Comparison of ENCODE assay signal across 11 cellular contexts in the genomic region with DNA sequence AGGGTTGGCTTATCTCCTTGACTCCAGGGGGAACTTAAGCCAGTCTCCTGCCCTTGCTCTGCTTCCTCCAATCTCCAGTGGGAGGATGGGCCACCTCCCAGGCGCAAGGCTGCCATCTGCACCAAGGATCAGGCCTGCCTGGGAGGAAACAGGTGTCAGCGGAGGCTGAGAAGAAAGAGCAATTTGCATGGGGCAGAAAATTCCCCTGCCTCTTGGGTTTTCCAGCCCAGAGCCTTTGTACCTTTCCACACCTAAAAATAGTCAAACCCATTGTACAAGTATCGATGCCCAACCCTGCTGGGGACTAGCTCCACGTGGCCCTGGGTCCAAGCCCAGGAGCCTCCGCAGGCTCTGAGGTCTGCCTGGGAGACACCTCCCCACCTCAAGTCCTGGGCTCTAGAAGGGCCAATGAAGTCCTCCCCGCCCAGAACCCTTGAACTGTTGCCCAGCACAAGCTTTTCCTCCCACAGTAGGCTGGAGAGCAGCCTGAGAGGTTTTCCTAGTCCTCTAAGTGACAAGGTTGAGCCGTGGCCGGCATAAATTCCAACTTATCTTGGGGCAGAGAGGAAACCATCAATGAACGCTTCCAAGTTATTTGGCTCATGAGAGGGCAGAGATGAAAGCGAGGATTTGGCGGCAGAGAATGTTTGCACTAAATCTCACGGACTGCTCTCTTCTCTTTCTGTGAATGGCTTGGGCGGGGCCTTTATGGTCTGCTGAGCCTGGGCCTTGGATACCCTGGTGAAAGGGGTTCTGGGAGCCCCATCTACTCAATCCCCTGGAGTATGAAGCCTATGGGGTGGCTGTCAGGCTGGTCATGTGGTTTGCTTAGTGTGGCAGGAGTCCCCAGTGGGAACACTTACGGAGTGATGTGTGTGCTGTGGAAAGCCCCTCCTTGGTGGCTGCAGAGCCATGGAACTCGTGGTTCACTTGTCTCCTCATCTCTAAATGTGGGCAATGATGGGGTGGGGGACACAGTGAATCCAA. TPM values are rescaled to one million over a fixed set of nuclear protein-coding genes. Genes with fewer than 3 reads are reported as not detected.
DNase-seq lines count a peak whose midpoint lies in the region; ATAC-seq, FAIRE-seq and TF ChIP-seq lines count a peak whose summit lies in the region.
"Had no signal": no experiment of that assay in that cellular context is flagged by ENCODE, and none has a peak within 500 bp of the region (broad histone marks: within the 10 kb centered on the region; RNA-seq: fewer than 3 reads in every experiment).

No MANE protein-coding gene starts in this region.

- H3K9ac ChIP-seq in HUES64 (ENCODE audit: low read depth, low read length): no peak overlapping the region
- no peak overlapping the region for H3K9ac ChIP-seq in kidney (ENCODE audit: low read length in 2 of 2)

- H3K4me1 ChIP-seq in HUES64 (ENCODE audit: insufficient read depth, low read length) (peaks cover 15% of the 10 kb centered on the region), kidney (ENCODE audit: control insufficient read depth in 1 of 2, insufficient read depth in 1 of 2, low read depth in 1 of 2, low read length in 2 of 2) (peaks cover 6 to 9% of the 10 kb centered on the region in 2 donors)

- peak overlapping the region; percentile 95 for H3K27ac ChIP-seq in HUES64 (ENCODE audit: low read depth, low read length)
- H3K27ac ChIP-seq in kidney (ENCODE audit: low read depth in 2 of 2, low read length in 2 of 2): no peak overlapping the region

- WGBS in HUES64: 90% methylated on average over 15 of the region's 15 CpGs

- no peak; the same call in 1 of the 2 replicates for TF ChIP-seq POLR2A in GM12892 (IDR thresholded peaks at IDR 0.05; ENCODE audit: low read depth, low read length)

- H3K9me3 ChIP-seq in HUES64 (ENCODE audit: insufficient read depth, low read depth, low read length) (no peaks in the 10 kb centered on the region), kidney (ENCODE audit: control insufficient read depth in 1 of 2, low read length in 2 of 2) (no peaks in the 10 kb centered on the region)

- H3K4me3 ChIP-seq in HUES64 (ENCODE audit: low read length): no peak overlapping the region
- no peak overlapping the region for H3K4me3 ChIP-seq in kidney (ENCODE audit: low read length in 2 of 2)

- no peak for TF ChIP-seq CTCF in kidney (IDR thresholded peaks at IDR 0.05; ENCODE audit: borderline replicate concordance, extremely low read depth, insufficient read depth)

- peaks cover 63% of the 10 kb centered on the region for H3K36me3 ChIP-seq in HUES64 (ENCODE audit: insufficient read depth, low read length)
- H3K36me3 ChIP-seq in kidney (ENCODE audit: control insufficient read depth in 1 of 2, insufficient read depth in 2 of 2, low read length in 2 of 2): peaks cover 39 to 63% of the 10 kb centered on the region in 2 donors

- ATAC-seq in GM19395 (IDR thresholded peaks at IDR 0.05; ENCODE audit: unreplicated experiment): peak; percentile 29
- ATAC-seq in GM21381 (IDR thresholded peaks at IDR 0.05; ENCODE audit: unreplicated experiment): no peak
- ATAC-seq: natural killer cell treated with Interleukin-12 subunit alpha and Interleukin-12 subunit beta and Interleukin-15 and Interleukin-18, amount 100 ng/mL, for 72 hours had no signal

- peak; percentile 55 for DNase-seq in GM12892 (ENCODE audit: insufficient read length)
- peak; percentile 70 for DNase-seq in germinal center (ENCODE audit: low spot score)
- DNase-seq in effector CD8-positive, alpha-beta T cell (lab: John Stamatoyannopoulos, UW): no peak
- DNase-seq in central memory CD4-positive, alpha-beta T cell: no peak
- DNase-seq in kidney: no peak
- DNase-seq: NCI-H146, SHP77 had no signal

- intact Hi-C loops in kidney (cut with DNase I): no loop called here

- FAIRE-seq in GM12892 (lab: Jason Lieb, UNC) (peak; percentile 84), kidney (lab: Jason Lieb, UNC) (no peak)

- H3K27me3 ChIP-seq in HUES64 (ENCODE audit: insufficient read depth, low read length): no peaks in the 10 kb centered on the region

RNA-seq across cellular contexts. Expression of gene JADE2, which starts 15.6 kb away (rescaled TPM):
- polyA plus RNA-seq in GM12892 (2012; ENCODE audit: missing spikeins): 18.1 TPM
- polyA plus RNA-seq in HUES64 (2013, experiment 1 of 2): 24.0 TPM
- polyA plus RNA-seq in HUES64 (2013, experiment 2 of 2): 19.8 TPM
- total RNA-seq in kidney: 99.6 TPM
- 9.2 TPM for polyA plus RNA-seq in kidney (ENCODE audit: insufficient read depth, low read depth, low replicate concordance)

Comparison
In these comparisons a context has a peak if more than half of its experiments do, and no peak if none do; other contexts are left out.
1. DNase-seq: peak in GM12892 (single experiment) and germinal center (single experiment); none in effector CD8-positive, alpha-beta T cell (single experiment), central memory CD4-positive, alpha-beta T cell (single experiment) and kidney (single experiment).